11 cellular contexts compared by ENCODE assay signal in the genomic region with DNA sequence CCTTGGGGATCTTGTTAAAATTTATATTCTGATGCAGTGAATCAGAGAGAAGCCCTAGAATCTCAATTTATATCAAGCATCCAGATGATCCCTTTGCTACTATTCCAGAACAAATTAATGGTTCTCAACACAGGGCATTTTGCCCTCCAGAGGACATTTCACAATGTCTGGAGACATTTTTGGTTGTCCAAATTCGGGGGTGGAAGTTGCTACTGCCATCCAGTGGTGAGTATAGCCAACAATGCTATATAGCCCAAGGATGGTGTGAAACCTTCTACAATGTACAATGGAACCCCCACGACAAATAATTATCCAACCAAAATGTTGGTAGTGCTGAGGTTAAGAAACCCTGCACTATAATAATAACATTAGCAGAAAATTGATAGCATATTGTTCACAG.
DNase-seq lines count a peak whose midpoint lies in the region; ATAC-seq and TF ChIP-seq lines count a peak whose summit lies in the region.
"Had no signal": no experiment of that assay in that cellular context is flagged by ENCODE, and none has a peak within 500 bp of the region (broad histone marks: within the 10 kb centered on the region; RNA-seq: fewer than 3 reads in every experiment).

No MANE protein-coding gene starts in this region.

- no peak overlapping the region for H3K4me3 ChIP-seq in HCT116 (replicated peaks in 1 of 2; ENCODE audit: low read depth in 1 of 2, low read length in 2 of 2)
- H3K4me3 ChIP-seq in Panc1 (ENCODE audit: low read depth in 2 of 2, low read length in 2 of 2) = no peak overlapping the region
- H3K4me3 ChIP-seq in hepatocyte = no peak overlapping the region

- H3K9me3 ChIP-seq in HCT116 (ENCODE audit: control insufficient read depth in 1 of 2, insufficient read depth in 1 of 2, low read depth in 1 of 2, low read length in 2 of 2) = no peaks in the 10 kb centered on the region
- H3K9me3 ChIP-seq in Panc1 (ENCODE audit: control insufficient read depth, insufficient read depth, low read depth, low read length) = 0 out of 2 replicates have a peak, but pooled peaks cover 5% of the 10 kb centered on the region
- H3K9me3 ChIP-seq in hepatocyte (ENCODE audit: low read depth) = no peaks in the 10 kb centered on the region

- H3K27ac ChIP-seq in C4-2B (no peak overlapping the region), HCT116 (ENCODE audit: low read depth, low read length) (no peak overlapping the region), Panc1 (ENCODE audit: low read length) (no peak overlapping the region), hepatocyte (no peak overlapping the region)

- no peaks in the 10 kb centered on the region for H4K20me1 ChIP-seq in HCT116 (ENCODE audit: insufficient read depth)
- H4K20me1 ChIP-seq in hepatocyte (ENCODE audit: insufficient read depth, poor library complexity, severe bottlenecking) = no peaks in the 10 kb centered on the region

- no peaks in the 10 kb centered on the region for H3K79me2 ChIP-seq in HCT116 (ENCODE audit: insufficient read depth, low read length)
- H3K79me2 ChIP-seq in hepatocyte = no peaks in the 10 kb centered on the region

- no peak overlapping the region for H3K9ac ChIP-seq in HCT116 (ENCODE audit: low read length)

- H2AFZ ChIP-seq in HCT116 (ENCODE audit: low read depth, low read length, poor library complexity, severe bottlenecking) = peak overlapping the region; percentile 34
- H2AFZ ChIP-seq in hepatocyte = no peak overlapping the region

- intact Hi-C loops in HCT116 (cut with micrococcal nuclease) = no loop called here
- intact Hi-C loops in Panc1 (cut with micrococcal nuclease; ENCODE audit: unreplicated experiment) = no loop called here

- RAD21 ChIA-PET in HCT116 (lab: Charles Lee; ENCODE audit: low non-redundant PET in 1 of 2, low total read pairs in 2 of 2, uncharacterized antibody in 2 of 2, unreplicated experiment in 2 of 2) = no interaction called here

- H3K4me1 ChIP-seq in HCT116 (ENCODE audit: control insufficient read depth in 1 of 2, insufficient read depth in 2 of 2, low read length in 2 of 2) = no peaks in the 10 kb centered on the region
- no peaks in the 10 kb centered on the region for H3K4me1 ChIP-seq in Panc1 (ENCODE audit: control insufficient read depth, insufficient read depth, low read length)
- no peaks in the 10 kb centered on the region for H3K4me1 ChIP-seq in hepatocyte (ENCODE audit: insufficient read depth)

- no peak overlapping the region for H3K4me2 ChIP-seq in HCT116 (ENCODE audit: low read length)
- H3K4me2 ChIP-seq in hepatocyte = no peak overlapping the region

- BruUV-seq in HCT116 (replicated peaks; lab: Mats Ljungman, UMichigan) = no TSS peak
- no TSS peak for BruUV-seq in Panc1 (replicated peaks; lab: Mats Ljungman, UMichigan)

- no peaks in the 10 kb centered on the region for H3K36me3 ChIP-seq in HCT116 (ENCODE audit: control insufficient read depth in 1 of 2, insufficient read depth in 2 of 2, low read length in 2 of 2)
- H3K36me3 ChIP-seq in Panc1 (ENCODE audit: control insufficient read depth, insufficient read depth, low read length) = no peaks in the 10 kb centered on the region
- no peaks in the 10 kb centered on the region for H3K36me3 ChIP-seq in hepatocyte (replicated peaks; ENCODE audit: insufficient read depth, low read depth)

- CTCF ChIA-PET in HCT116 (lab: Charles Lee) = no interaction called here
- CTCF ChIA-PET in Panc1 (lab: Charles Lee) = no interaction called here

- in situ Hi-C loops in Panc1 (cut with HindIII; ENCODE audit: low pct_unique_long_range_greater_than_20kb, low sequenced_read_pairs) = no loop called here

- TF ChIP-seq CTCF in C4-2B (conservative IDR thresholded peaks at IDR 0.05) (peak; percentile 59), HCT116 (IDR thresholded peaks at IDR 0.05 in 2 of 3, conservative IDR thresholded peaks at IDR 0.05 in 1 of 3; ENCODE audit: borderline replicate concordance in 1 of 3, insufficient read depth in 1 of 3, low read depth in 2 of 3, low read length in 2 of 3) (peak; percentile 22 to 74 (median 68); a peak in 5 of 6 replicates), Panc1 (IDR thresholded peaks at IDR 0.05) (peak; percentile 36), hepatocyte (IDR thresholded peaks at IDR 0.05; ENCODE audit: poor library complexity) (peak; percentile 45)

- ATAC-seq in HCT116 (peak; percentile 84), Panc1 (no peak), GM21360 (IDR thresholded peaks at IDR 0.05; ENCODE audit: unreplicated experiment) (no peak)
- ATAC-seq: stimulated activated effector memory CD8-positive, alpha-beta T cell treated with anti-CD3 and anti-CD28 coated beads, Interleukin-12 subunit alpha, Interleukin-12 subunit beta, amount 100 ng/mL, for 72 hours had no signal

- peak; percentile 41 for TF ChIP-seq RAD21 in HCT116 (IDR thresholded peaks at IDR 0.05; ENCODE audit: low read depth)

- WGBS in hepatocyte (ENCODE audit: low lambda C conversion rate, missing lambda C conversion rate) = 31% methylated on average over 2 of the region's 2 CpGs

- POLR2A ChIA-PET in HCT116 (lab: Charles Lee) = no interaction called here
- POLR2A ChIA-PET in Panc1 (lab: Charles Lee) = no interaction called here

- no peaks in the 10 kb centered on the region for H3K27me3 ChIP-seq in HCT116 (ENCODE audit: insufficient read depth, low read length)
- H3K27me3 ChIP-seq in Panc1 (ENCODE audit: control insufficient read depth, insufficient read depth, low read length) = no peaks in the 10 kb centered on the region
- no peaks in the 10 kb centered on the region for H3K27me3 ChIP-seq in hepatocyte

- no peaks in the 10 kb centered on the region for H3K9me2 ChIP-seq in HCT116 (ENCODE audit: insufficient read depth)
- H3K9me2 ChIP-seq in hepatocyte (replicated peaks; ENCODE audit: insufficient read depth) = no peaks in the 10 kb centered on the region

- peak; percentile 22 for DNase-seq in HCT116 (ENCODE audit: low read depth, low spot score)
- DNase-seq in Panc1 (ENCODE audit: low read depth, low spot score) = no peak
- DNase-seq in hepatocyte (ENCODE audit: low spot score) = peak; percentile 8
- DNase-seq in cerebellum (ENCODE audit: low spot score) = no peak
- no peak for DNase-seq in NCI-H2171 treated with DMSO at 0.1 percent for 48 hours (lab: John Stamatoyannopoulos, UW)
- DNase-seq in T-helper 1 cell = no peak
- DNase-seq: activated CD4-positive, alpha-beta T cell treated with anti-CD3 and anti-CD28 coated beads for 1 hour; effector CD4-positive, alpha-beta T cell had no signal

- no peak for TF ChIP-seq POLR2A in HCT116 (IDR thresholded peaks at IDR 0.05; ENCODE audit: borderline replicate concordance, extremely low read depth, insufficient read depth, insufficient read length)

TF ChIP-seq in HCT116, 20 proteins besides CTCF, POLR2A, EP300 and RAD21:
- TF ChIP-seq TCF7L2 (IDR thresholded peaks at IDR 0.05; ENCODE audit: borderline replicate concordance, extremely low read depth, insufficient read depth, insufficient read length) = no peak
- TF ChIP-seq CEBPB (IDR thresholded peaks at IDR 0.05; ENCODE audit: low read depth) = 0 out of 2 replicates have a peak, but pooled peaks have one; percentile 26

Comparison
In these comparisons a context has a peak if more than half of its experiments do, and no peak if none do; other contexts are left out.
1. DNase-seq: peak in HCT116 (single experiment) and hepatocyte (single experiment); none in Panc1 (single experiment), cerebellum (single experiment), NCI-H2171 treated with DMSO at 0.1 percent for 48 hours (single experiment) and T-helper 1 cell (0 of 5).
2. Peak in every context shown above with its lines, with median percentiles within 50 percentile points of each other: CTCF ChIP-seq.